ENCODE assay signal across 13 cellular contexts in the genomic region with DNA sequence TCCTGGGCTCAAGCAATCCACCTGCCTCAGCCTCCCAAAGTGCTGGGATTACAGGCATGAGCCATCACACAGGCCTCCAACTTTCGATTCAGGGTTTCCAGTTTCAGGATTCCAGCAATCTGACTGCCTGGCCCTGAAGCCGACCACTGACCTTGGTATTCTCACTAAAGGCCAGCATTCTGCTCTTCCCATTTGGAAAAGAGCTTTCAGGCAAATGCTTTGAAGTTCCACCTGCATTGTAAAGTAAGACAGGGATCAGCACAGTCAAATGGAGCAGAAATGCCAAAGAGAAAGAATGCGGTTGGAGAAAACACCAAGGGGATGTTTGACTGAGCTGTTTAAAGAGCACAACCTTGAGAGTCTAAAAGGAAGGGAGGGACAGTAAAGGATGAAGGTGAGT.
A peak's percentile ranks its signal among the peaks of the same experiment; 100 is the strongest.
DNase-seq lines count a peak whose midpoint lies in the region; ATAC-seq and TF ChIP-seq lines count a peak whose summit lies in the region.
"Had no signal": no experiment of that assay in that cellular context is flagged by ENCODE, and none has a peak within 500 bp of the region (broad histone marks: within the 10 kb centered on the region; RNA-seq: fewer than 3 reads in every experiment).

No MANE protein-coding gene starts in this region.

- no peaks in the 10 kb centered on the region for H3K9me3 Mint-ChIP-seq in activated CD4-positive, alpha-beta memory T cell treated with anti-CD3 and anti-CD28 coated beads, Interleukin-2, amount 10 ng/mL, durations not matched to agents 7 days and 5 days
- H3K9me3 Mint-ChIP-seq in stimulated activated naive B cell treated with anti-CD40 and anti-IgM and Interleukin-4, amounts not matched to agents 10 μg/mL and 1 μg/mL and 100 μg/mL, for 72 hours, result no peaks in the 10 kb centered on the region

- no peaks in the 10 kb centered on the region for H3K36me3 Mint-ChIP-seq in activated CD4-positive, alpha-beta memory T cell treated with anti-CD3 and anti-CD28 coated beads, Interleukin-2, amount 10 ng/mL, durations not matched to agents 7 days and 5 days (ENCODE audit: low read depth)
- H3K36me3 Mint-ChIP-seq in stimulated activated naive B cell treated with anti-CD40 and anti-IgM and Interleukin-4, amounts not matched to agents 10 μg/mL and 1 μg/mL and 100 μg/mL, for 72 hours, result no peaks in the 10 kb centered on the region

- H3K27ac Mint-ChIP-seq in activated CD4-positive, alpha-beta memory T cell treated with anti-CD3 and anti-CD28 coated beads, Interleukin-2, amount 10 ng/mL, durations not matched to agents 7 days and 5 days, result peak overlapping the region; percentile 2
- peak overlapping the region; percentile 9 for H3K27ac Mint-ChIP-seq in stimulated activated naive B cell treated with anti-CD40 and anti-IgM and Interleukin-4, amounts not matched to agents 10 μg/mL and 1 μg/mL and 100 μg/mL, for 72 hours

- no peaks in the 10 kb centered on the region for H3K27me3 Mint-ChIP-seq in activated CD4-positive, alpha-beta memory T cell treated with anti-CD3 and anti-CD28 coated beads, Interleukin-2, amount 10 ng/mL, durations not matched to agents 7 days and 5 days
- H3K27me3 Mint-ChIP-seq in stimulated activated naive B cell treated with anti-CD40 and anti-IgM and Interleukin-4, amounts not matched to agents 10 μg/mL and 1 μg/mL and 100 μg/mL, for 72 hours, result no peaks in the 10 kb centered on the region

- H3K36me3 ChIP-seq in BE2C, result no peaks in the 10 kb centered on the region

- no peak overlapping the region for H3K4me3 Mint-ChIP-seq in activated CD4-positive, alpha-beta memory T cell treated with anti-CD3 and anti-CD28 coated beads, Interleukin-2, amount 10 ng/mL, durations not matched to agents 7 days and 5 days
- H3K4me3 Mint-ChIP-seq in stimulated activated naive B cell treated with anti-CD40 and anti-IgM and Interleukin-4, amounts not matched to agents 10 μg/mL and 1 μg/mL and 100 μg/mL, for 72 hours, result no peak overlapping the region

- peaks cover 10% of the 10 kb centered on the region for H3K4me1 ChIP-seq in BE2C

- H3K9me3 ChIP-seq in BE2C, result no peaks in the 10 kb centered on the region

- no peak for DNase-seq in HL-60 (ENCODE audit: low read depth in 1 of 2, low spot score in 1 of 2)
- no peak for DNase-seq in activated CD4-positive, alpha-beta memory T cell treated with anti-CD3 and anti-CD28 coated beads, Interleukin-2, amount 10 ng/mL, durations not matched to agents 7 days and 5 days
- DNase-seq in islet precursor cell, result peak; percentile 75
- no peak for DNase-seq in stimulated activated naive B cell treated with anti-CD40 and anti-IgM and Interleukin-4, amounts not matched to agents 10 μg/mL and 1 μg/mL and 100 μg/mL, for 72 hours
- no peak for DNase-seq in BE2C
- no peak for DNase-seq in glomerular visceral epithelial cell (ENCODE audit: extremely low spot score)
- DNase-seq: COR-L47; erythroblast; mesenchymal stem cell; NCI-H1436 treated with DMSO at 0.1 percent for 48 hours; NCI-H510A; stimulated activated naive CD4-positive, alpha-beta T cell treated with Interleukin-2 at 50 U/mL for 16 hours had no signal

- peak overlapping the region; percentile 71 for H3K27ac ChIP-seq in HL-60 (replicated peaks)

- no peak overlapping the region for H3K4me3 ChIP-seq in HL-60 (replicated peaks; ENCODE audit: insufficient read depth, low read length)
- H3K4me3 ChIP-seq in BE2C (ENCODE audit: low read depth, low read length), result no peak overlapping the region

- no peak for TF ChIP-seq CTCF in HL-60 (IDR thresholded peaks at IDR 0.05; ENCODE audit: insufficient read depth, low read length)
- TF ChIP-seq CTCF in BE2C (IDR thresholded peaks at IDR 0.05; ENCODE audit: low read depth, low read length), result no peak

- H3K4me1 Mint-ChIP-seq in activated CD4-positive, alpha-beta memory T cell treated with anti-CD3 and anti-CD28 coated beads, Interleukin-2, amount 10 ng/mL, durations not matched to agents 7 days and 5 days, result peaks cover 20% of the 10 kb centered on the region
- H3K4me1 Mint-ChIP-seq in stimulated activated naive B cell treated with anti-CD40 and anti-IgM and Interleukin-4, amounts not matched to agents 10 μg/mL and 1 μg/mL and 100 μg/mL, for 72 hours, result peaks cover 4 to 11% of the 10 kb centered on the region in 2 donors

- no peaks in the 10 kb centered on the region for H3K27me3 ChIP-seq in HL-60 (ENCODE audit: insufficient read depth, poor library complexity, severe bottlenecking)
- H3K27me3 ChIP-seq in BE2C, result no peaks in the 10 kb centered on the region

- ATAC-seq in stimulated activated naive B cell treated with anti-CD40 and anti-IgM and Interleukin-4, amounts not matched to agents 10 μg/mL and 1 μg/mL and 100 μg/mL, for 72 hours (replicated peaks), result no peak
- no peak for ATAC-seq in GM21528 (IDR thresholded peaks at IDR 0.05; ENCODE audit: low FRiP score, unreplicated experiment)

- POLR2A ChIA-PET in activated CD4-positive, alpha-beta memory T cell treated with anti-CD3 and anti-CD28 coated beads, Interleukin-2, amount 10 ng/mL, durations not matched to agents 7 days and 5 days (lab: Charles Lee), result interaction anchor here (1.2 to 1.5 kb wide), 2 partner anchors 59 to 166 kb away, joined by 3 to 8 read pairs; no protein-coding TSS in a partner anchor

- CTCF ChIA-PET in activated CD4-positive, alpha-beta memory T cell treated with anti-CD3 and anti-CD28 coated beads, Interleukin-2, amount 10 ng/mL, durations not matched to agents 7 days and 5 days (lab: Charles Lee), result interaction anchor here (0.6 kb wide), 1 partner anchor 334 kb away, joined by 4 read pairs; no protein-coding TSS in a partner anchor
